Comparison of ENCODE assay signal across 20 cellular contexts in genomic region chr7:11748884-11749283, GRCh38.
DNase-seq lines count a peak whose midpoint lies in the region; ATAC-seq, FAIRE-seq and TF ChIP-seq lines count a peak whose summit lies in the region.
"Had no signal": no experiment of that assay in that cellular context is flagged by ENCODE, and none has a peak within 500 bp of the region (broad histone marks: within the 10 kb centered on the region; RNA-seq: fewer than 3 reads in every experiment).

No MANE protein-coding gene starts in this region.

- H3K4me3 ChIP-seq in A549 (no peak overlapping the region), H1 (ENCODE audit: extremely low read depth in 1 of 4, insufficient read depth in 2 of 4, low read depth in 3 of 4, low read length in 4 of 4) (no peak overlapping the region)

- no peaks in the 10 kb centered on the region for H3K23me2 ChIP-seq in H1 (ENCODE audit: low read depth, low read length)

- TF ChIP-seq CTCF in A549 (IDR thresholded peaks at IDR 0.05) (peak; percentile 11; the same call in 1 of the 3 replicates), GM12873 (IDR thresholded peaks at IDR 0.05; ENCODE audit: insufficient read depth, low read depth, low read length, missing control alignments) (peak; percentile 4), H1 (IDR thresholded peaks at IDR 0.05; ENCODE audit: control extremely low read depth in 1 of 3, insufficient read depth in 1 of 3, low read depth in 1 of 3, low read length in 3 of 3) (peak in 1 of 3 experiments; percentile 29; a peak in 1 of 4 replicates), Calu3 (IDR thresholded peaks at IDR 0.05; ENCODE audit: unreplicated experiment) (no peak)

- no peak overlapping the region for H2BK20ac ChIP-seq in H1 (ENCODE audit: low read length)

- H3K4me3 Mint-ChIP-seq in Calu3 (ENCODE audit: low read depth, unreplicated experiment): no peak overlapping the region
- H3K4me3 Mint-ChIP-seq: activated CD4-positive, alpha-beta memory T cell treated with anti-CD3 and anti-CD28 coated beads, Interleukin-2, amount 10 ng/mL, durations not matched to agents 7 days and 5 days; activated naive CD8-positive, alpha-beta T cell; activated T-cell treated with anti-CD3 and anti-CD28 coated beads, Interleukin-2, amount 50 U/mL, for 4 hours; memory B cell; naive thymus-derived CD8-positive, alpha-beta T cell had no signal

- H2BK12ac ChIP-seq in H1 (ENCODE audit: low read depth, low read length): no peak overlapping the region

- H3K4me2 ChIP-seq in A549: peak overlapping the region; percentile 66
- H3K4me2 ChIP-seq in H1 (ENCODE audit: insufficient read depth in 1 of 2, low read depth in 2 of 2, low read length in 2 of 2): no peak overlapping the region

- no peaks in the 10 kb centered on the region for H3K79me2 ChIP-seq in H1 (ENCODE audit: control insufficient read depth in 1 of 2, insufficient read depth in 2 of 2, low read length in 2 of 2)

- no peaks in the 10 kb centered on the region for H3K9me3 ChIP-seq in A549
- no peaks in the 10 kb centered on the region for H3K9me3 ChIP-seq in H1 (ENCODE audit: insufficient read depth in 2 of 2, low read depth in 1 of 2, low read length in 1 of 2)

- no peak for ATAC-seq in A549
- ATAC-seq: activated T-cell treated with anti-CD3 and anti-CD28 coated beads, Interleukin-2, amount 50 U/mL, for 4 hours; naive thymus-derived CD8-positive, alpha-beta T cell had no signal

- DNase-seq in A549 (ENCODE audit: low read depth in 1 of 2, low spot score in 1 of 2) (peak in 1 of 2 experiments; percentile 47), NCI-H69 (lab: John Stamatoyannopoulos, UW) (peak; percentile 50), H1 (ENCODE audit: low read depth in 1 of 2, low spot score in 2 of 2) (no peak), inferior parietal cortex (ENCODE audit: extremely low spot score) (no peak), germinal center (ENCODE audit: low spot score) (no peak), mucosa of gallbladder (ENCODE audit: low spot score) (no peak), Calu3 (no peak)
- DNase-seq: activated CD4-positive, alpha-beta memory T cell treated with anti-CD3 and anti-CD28 coated beads, Interleukin-2, amount 10 ng/mL, durations not matched to agents 7 days and 5 days; activated T-cell treated with anti-CD3 and anti-CD28 coated beads, Interleukin-2, amount 50 U/mL, for 4 hours; hypothalamus; kidney glomerular epithelial cell; MM.1S; naive thymus-derived CD8-positive, alpha-beta T cell; NCI-H1930; NCI-H774 had no signal

- CTCF ChIA-PET in A549 (lab: Yijun Ruan, JAX): interaction anchor here (0.8 to 1.2 kb wide), 4 partner anchors 15 to 84 kb away, joined by 3 to 4 read pairs (median 4); no protein-coding TSS in a partner anchor
- CTCF ChIA-PET in H1 (lab: Charles Lee; ENCODE audit: partially characterized antibody): interaction anchor here (0.7 to 2.1 kb wide), 14 partner anchors 9 to 745 kb away, joined by 3 to 7 read pairs (median 4); no protein-coding TSS in a partner anchor
- CTCF ChIA-PET in Calu3 (lab: Charles Lee): interaction anchor here (0.7 kb wide), 1 partner anchor 268 kb away, joined by 5 read pairs; no protein-coding TSS in a partner anchor

- no peaks in the 10 kb centered on the region for H3K36me3 ChIP-seq in H1 (ENCODE audit: control insufficient read depth in 2 of 4, insufficient read depth in 4 of 4, low read length in 3 of 4)

- peaks cover 32% of the 10 kb centered on the region for H3K4me1 ChIP-seq in A549
- H3K4me1 ChIP-seq in H1 (replicated peaks in 1 of 4; ENCODE audit: control insufficient read depth in 3 of 4, insufficient read depth in 4 of 4, low read length in 3 of 4): no peaks in the 10 kb centered on the region; a peak in 1 of 7 replicates

- no peak overlapping the region for H4K5ac ChIP-seq in H1 (ENCODE audit: insufficient read length, low read depth, low read length)

- no peak overlapping the region for H3K4ac ChIP-seq in H1 (replicated peaks; ENCODE audit: insufficient read length, low read depth, low read length)

- no peaks in the 10 kb centered on the region for H3K27me3 ChIP-seq in H1 (replicated peaks in 1 of 4; ENCODE audit: control insufficient read depth in 3 of 4, extremely low read depth in 1 of 4, insufficient read depth in 3 of 4, low read length in 3 of 4)

- peak overlapping the region; percentile 33 to 77; a peak in 5 of 6 replicates for H3K27ac ChIP-seq in A549
- no peak overlapping the region for H3K27ac ChIP-seq in H1 (ENCODE audit: low read depth, low read length)
- H3K27ac ChIP-seq: parathyroid adenoma had no signal

- H4K20me1 ChIP-seq in H1 (replicated peaks in 1 of 2; ENCODE audit: control insufficient read depth in 1 of 2, insufficient read depth in 2 of 2, low read length in 2 of 2): no peaks in the 10 kb centered on the region

- no peak overlapping the region for H2AFZ ChIP-seq in H1 (ENCODE audit: low read length)
- H2AFZ ChIP-seq: parathyroid adenoma had no signal

- 0 out of 5 replicates have a peak, but pooled peaks of 1 of the 2 experiments have one; percentile 15 for TF ChIP-seq RAD21 in A549 (conservative IDR thresholded peaks at IDR 0.05 in 1 of 2, IDR thresholded peaks at IDR 0.05 in 1 of 2)
- peak in 1 of 2 experiments; percentile 29; a peak in 2 of 4 replicates for TF ChIP-seq RAD21 in H1 (IDR thresholded peaks at IDR 0.05 in 1 of 2, conservative IDR thresholded peaks at IDR 0.05 in 1 of 2; ENCODE audit: low read depth in 2 of 2, low read length in 2 of 2)

- H3K18ac ChIP-seq in H1 (ENCODE audit: extremely low read depth, low read length): no peak overlapping the region

- TF ChIP-seq POLR2A in A549 (IDR thresholded peaks at IDR 0.05; ENCODE audit: low read length): no peak
- no peak for TF ChIP-seq POLR2A in H1 (IDR thresholded peaks at IDR 0.05; ENCODE audit: control extremely low read depth in 1 of 2, low read depth in 2 of 2, low read length in 2 of 2)

- H3K79me1 ChIP-seq in H1 (ENCODE audit: low read depth, low read length): no peaks in the 10 kb centered on the region

- TF ChIP-seq EP300 in A549 (IDR thresholded peaks at IDR 0.05) (no peak), H1 (IDR thresholded peaks at IDR 0.05; ENCODE audit: borderline replicate concordance in 1 of 2, low read depth in 2 of 2, low read length in 2 of 2) (no peak)

- no peak overlapping the region for H3K23ac ChIP-seq in H1 (ENCODE audit: insufficient read length)

- H3K4me1 Mint-ChIP-seq in Calu3 (ENCODE audit: low read depth, unreplicated experiment): no peaks in the 10 kb centered on the region
- H3K4me1 Mint-ChIP-seq: activated CD4-positive, alpha-beta memory T cell treated with anti-CD3 and anti-CD28 coated beads, Interleukin-2, amount 10 ng/mL, durations not matched to agents 7 days and 5 days; memory B cell; naive thymus-derived CD8-positive, alpha-beta T cell had no signal

- no peak overlapping the region for H2AK5ac ChIP-seq in H1 (ENCODE audit: low read depth, low read length)

- no peak for FAIRE-seq in A549 (lab: Jason Lieb, UNC)
- peak; percentile 36 for FAIRE-seq in H1 (lab: Jason Lieb, UNC)
- FAIRE-seq: colon had no signal

- no peak overlapping the region for H2BK5ac ChIP-seq in H1 (ENCODE audit: low read depth, low read length)

- POLR2A ChIA-PET in A549 (lab: Yijun Ruan, JAX): no interaction called here
- POLR2A ChIA-PET in H1 (lab: Charles Lee; ENCODE audit: partially characterized antibody): no interaction called here

- H3K36me3 Mint-ChIP-seq in Calu3 (ENCODE audit: insufficient read depth, unreplicated experiment): no peaks in the 10 kb centered on the region
- H3K36me3 Mint-ChIP-seq: activated naive CD8-positive, alpha-beta T cell; memory B cell; naive thymus-derived CD8-positive, alpha-beta T cell had no signal

- BruUV-seq in Calu3 (replicated peaks; lab: Mats Ljungman, UMichigan): no TSS peak

- no peak overlapping the region for H2BK120ac ChIP-seq in H1 (replicated peaks; ENCODE audit: low read depth, low read length)

- no peak overlapping the region for H4K91ac ChIP-seq in H1 (replicated peaks; ENCODE audit: insufficient read length, low read length)

- H3K9ac ChIP-seq in H1 (replicated peaks in 1 of 4; ENCODE audit: extremely low read depth in 1 of 4, low read depth in 3 of 4, low read length in 3 of 4): no peak overlapping the region
- H3K9ac ChIP-seq: parathyroid adenoma had no signal

- intact Hi-C loops in Calu3 (cut with micrococcal nuclease; ENCODE audit: unreplicated experiment): no loop called here

- 68% methylated on average over 6 of the region's 6 CpGs for WGBS in A549 (ENCODE audit: missing lambda C conversion rate)
- WGBS in H1 (ENCODE audit: extremely low coverage in 1 of 2, insufficient coverage in 1 of 2, insufficient read length in 1 of 2, insufficient replicate concordance in 2 of 2, low coverage in 1 of 2, low lambda C conversion rate in 2 of 2, missing lambda C conversion rate in 1 of 2), 2 experiments: 97% methylated on average over 6 of the region's 6 CpGs; no CpG with 5 or more reads in 1 of the 2 experiments

- no peak overlapping the region for H3K27ac Mint-ChIP-seq in Calu3 (ENCODE audit: unreplicated experiment)
- H3K27ac Mint-ChIP-seq: activated CD4-positive, alpha-beta memory T cell treated with anti-CD3 and anti-CD28 coated beads, Interleukin-2, amount 10 ng/mL, durations not matched to agents 7 days and 5 days; activated naive CD8-positive, alpha-beta T cell; memory B cell; naive thymus-derived CD8-positive, alpha-beta T cell had no signal

- H2BK15ac ChIP-seq in H1 (ENCODE audit: low read length): no peak overlapping the region

- no peaks in the 10 kb centered on the region for H3K27me3 Mint-ChIP-seq in Calu3 (ENCODE audit: unreplicated experiment)
- H3K27me3 Mint-ChIP-seq: activated CD4-positive, alpha-beta memory T cell treated with anti-CD3 and anti-CD28 coated beads, Interleukin-2, amount 10 ng/mL, durations not matched to agents 7 days and 5 days; memory B cell had no signal

- no peak overlapping the region for H3K56ac ChIP-seq in H1 (replicated peaks; ENCODE audit: insufficient read length, low read depth, low read length)

- H3K14ac ChIP-seq in H1 (ENCODE audit: insufficient read length): no peak overlapping the region

- no peak overlapping the region for H4K8ac ChIP-seq in H1 (ENCODE audit: extremely low read depth, insufficient read depth, low read length)

- H3K9me3 Mint-ChIP-seq in Calu3 (ENCODE audit: low read depth, unreplicated experiment): no peaks in the 10 kb centered on the region
- H3K9me3 Mint-ChIP-seq: activated T-cell treated with anti-CD3 and anti-CD28 coated beads, Interleukin-2, amount 50 U/mL, for 4 hours had no signal

TF ChIP-seq in A549, 52 proteins besides CTCF, POLR2A, EP300 and RAD21:
- TF ChIP-seq SMC3 (IDR thresholded peaks at IDR 0.05) (0 out of 3 replicates have a peak, but pooled peaks have one; percentile 16), CEBPB (IDR thresholded peaks at IDR 0.05) (no peak)

TF ChIP-seq in H1, 55 proteins besides CTCF, POLR2A, EP300 and RAD21 (continues in another document):
- TF ChIP-seq JUND (IDR thresholded peaks at IDR 0.05; ENCODE audit: low read length): no peak
- TF ChIP-seq SIRT6 (IDR thresholded peaks at IDR 0.05; ENCODE audit: low read length): no peak
- no peak for TF ChIP-seq ASH2L (IDR thresholded peaks at IDR 0.05; ENCODE audit: low read length)
- TF ChIP-seq MAFK (IDR thresholded peaks at IDR 0.05; ENCODE audit: low read depth, low read length): no peak
- no peak for TF ChIP-seq HDAC6 (IDR thresholded peaks at IDR 0.05; ENCODE audit: low read depth, low read length)
- no peak for TF ChIP-seq SP4 (IDR thresholded peaks at IDR 0.05; ENCODE audit: low read length)
- no peak for TF ChIP-seq SIN3A (conservative IDR thresholded peaks at IDR 0.05 in 1 of 2, IDR thresholded peaks at IDR 0.05 in 1 of 2; ENCODE audit: low read depth in 1 of 2, low read length in 2 of 2)
